In the genomic region with DNA sequence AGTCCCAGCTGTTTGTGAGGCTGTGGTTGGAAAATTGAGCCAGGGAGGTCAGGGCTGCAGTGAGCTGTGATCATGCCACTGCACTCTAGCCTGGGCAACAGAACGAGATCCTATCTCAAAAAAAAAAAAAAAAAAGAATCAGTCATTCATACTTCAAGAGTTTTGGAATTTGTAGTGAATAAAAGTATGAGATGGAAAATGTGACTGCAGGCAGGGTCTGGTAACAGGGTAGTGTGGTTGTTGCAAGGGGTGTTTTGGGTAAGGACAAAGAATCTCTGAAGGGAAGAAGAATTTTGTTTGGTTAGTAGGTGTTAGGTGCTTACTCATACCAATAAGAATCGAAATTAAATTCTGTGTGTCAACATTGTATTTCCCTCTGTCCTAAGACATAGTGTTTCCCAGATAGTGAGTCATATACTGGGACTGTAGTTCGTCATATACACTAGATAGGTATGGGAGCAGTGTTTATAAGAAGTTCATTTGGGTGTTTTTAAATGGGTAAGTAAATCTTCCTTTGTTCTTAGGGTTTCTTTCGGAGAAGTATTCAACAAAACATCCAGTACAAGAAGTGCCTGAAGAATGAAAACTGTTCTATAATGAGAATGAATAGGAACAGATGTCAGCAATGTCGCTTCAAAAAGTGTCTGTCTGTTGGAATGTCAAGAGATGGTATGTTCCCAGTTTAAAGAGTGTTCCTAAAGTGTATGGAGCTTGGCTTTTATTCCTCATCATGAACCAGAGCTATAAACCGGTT, we compare ENCODE assay signal across 9 cellular contexts. TPM values are rescaled to one million over a fixed set of nuclear protein-coding genes. Genes with fewer than 3 reads are reported as not detected.
DNase-seq lines count a peak whose midpoint lies in the region; ATAC-seq, FAIRE-seq and TF ChIP-seq lines count a peak whose summit lies in the region.
"Had no signal": no experiment of that assay in that cellular context is flagged by ENCODE, and none has a peak within 500 bp of the region (broad histone marks: within the 10 kb centered on the region; RNA-seq: fewer than 3 reads in every experiment).

No MANE protein-coding gene starts in this region.

- no TSS peak for BruUV-seq in K562 (replicated peaks; lab: Mats Ljungman, UMichigan)

- no peak overlapping the region for H3K4me2 ChIP-seq in K562 (ENCODE audit: insufficient read depth, low read length)

- H3K9me3 ChIP-seq in CD4-positive, alpha-beta memory T cell (ENCODE audit: control insufficient read depth in 1 of 2, low read length in 2 of 2), result no peaks in the 10 kb centered on the region
- H3K9me3 ChIP-seq in K562 (replicated peaks; ENCODE audit: control insufficient read depth, insufficient read depth, low read depth, low read length), result no peaks in the 10 kb centered on the region
- H3K9me3 ChIP-seq in mucosa of descending colon, result no peaks in the 10 kb centered on the region

- no peak for TF ChIP-seq CTCF in K562 (IDR thresholded peaks at IDR 0.05 in 2 of 3, conservative IDR thresholded peaks at IDR 0.05 in 1 of 3; ENCODE audit: insufficient read depth in 2 of 3, low read depth in 1 of 3, low read length in 3 of 3)
- TF ChIP-seq CTCF in mucosa of descending colon (IDR thresholded peaks at IDR 0.05), result no peak

- peaks cover 26% of the 10 kb centered on the region for H3K36me3 ChIP-seq in CD4-positive, alpha-beta memory T cell (ENCODE audit: insufficient read depth, low read length)
- H3K36me3 ChIP-seq in K562 (ENCODE audit: control insufficient read depth, insufficient read depth, low read length) (peaks cover 3% of the 10 kb centered on the region; the same call in 2 of the 3 replicates), mucosa of descending colon (ENCODE audit: low read depth) (no peaks in the 10 kb centered on the region)

- H3K9me1 ChIP-seq in K562 (ENCODE audit: control insufficient read depth, insufficient read depth, low read length), result no peaks in the 10 kb centered on the region

- H3K4me1 Mint-ChIP-seq in CD4-positive, alpha-beta memory T cell, result peaks cover 23 to 55% (median 42%) of the 10 kb centered on the region in 4 donors

- CTCF ChIA-PET in CD4-positive, alpha-beta memory T cell (lab: Charles Lee; ENCODE audit: partially characterized antibody), result no interaction called here
- CTCF ChIA-PET in K562 (lab: Yijun Ruan, JAX; ENCODE audit: low intra/inter-chr PET ratio), result no interaction called here

- no peak for FAIRE-seq in K562 (lab: Jason Lieb, UNC)

- H3K4me3 ChIP-seq in CD4-positive, alpha-beta memory T cell (ENCODE audit: low read length in 2 of 2), result no peak overlapping the region
- no peak overlapping the region for H3K4me3 ChIP-seq in K562
- no peak overlapping the region for H3K4me3 ChIP-seq in mucosa of descending colon

- intact Hi-C loops in CD4-positive, alpha-beta memory T cell (cut with micrococcal nuclease), result no loop called here
- intact Hi-C loops in K562 (cut with micrococcal nuclease), result no loop called here
- intact Hi-C loops in mucosa of descending colon (cut with DNase I, micrococcal nuclease), result no loop called here

- no peaks in the 10 kb centered on the region for H3K79me2 ChIP-seq in K562 (ENCODE audit: control insufficient read depth, insufficient read depth, low read length)

- no peaks in the 10 kb centered on the region for H4K20me1 ChIP-seq in K562 (replicated peaks; ENCODE audit: control insufficient read depth, insufficient read depth, low read length)

- H3K27me3 ChIP-seq in CD4-positive, alpha-beta memory T cell (ENCODE audit: insufficient read depth, low read length), result no peaks in the 10 kb centered on the region
- H3K27me3 ChIP-seq in K562 (ENCODE audit: control insufficient read depth in 2 of 2, insufficient read depth in 2 of 2, low read length in 2 of 2), result no peaks in the 10 kb centered on the region

- H3K9ac ChIP-seq in K562 (ENCODE audit: insufficient read depth in 1 of 2, low read depth in 2 of 2, low read length in 2 of 2), result no peak overlapping the region

- POLR2A ChIA-PET in CD4-positive, alpha-beta memory T cell (lab: Charles Lee; ENCODE audit: partially characterized antibody), result no interaction called here
- POLR2A ChIA-PET in K562 (lab: Yijun Ruan, JAX), result interaction anchor here (2.1 kb wide), 1 partner anchor 41 kb away, joined by 8 read pairs; no protein-coding TSS in a partner anchor

- H3K27ac ChIP-seq in CD4-positive, alpha-beta memory T cell (ENCODE audit: low read depth, low read length), result no peak overlapping the region
- no peak overlapping the region for H3K27ac ChIP-seq in K562 (ENCODE audit: extremely low read depth, low read depth, low read length)

- no peak for TF ChIP-seq RAD21 in K562 (CRISPR knock-in tag; conservative IDR thresholded peaks at IDR 0.05 in 1 of 2, IDR thresholded peaks at IDR 0.05 in 1 of 2)

- no peak overlapping the region for H2AFZ ChIP-seq in K562 (ENCODE audit: low read depth, low read length)

- no peak for TF ChIP-seq EP300 in K562 (IDR thresholded peaks at IDR 0.05; ENCODE audit: low read length)

- H3K9me3 Mint-ChIP-seq in CD4-positive, alpha-beta memory T cell, result no peaks in the 10 kb centered on the region

- H3K36me3 Mint-ChIP-seq in CD4-positive, alpha-beta memory T cell, result peaks cover 61 to 78% of the 10 kb centered on the region in 2 donors

- H3K4me3 Mint-ChIP-seq in CD4-positive, alpha-beta memory T cell, result peak overlapping the region in 1 of 8 donors; percentile 26

- in situ Hi-C loops in K562 (cut with MboI), result no loop called here

- H3K27me3 Mint-ChIP-seq in CD4-positive, alpha-beta memory T cell, result no peaks in the 10 kb centered on the region

- peaks cover 6% of the 10 kb centered on the region for H3K4me1 ChIP-seq in CD4-positive, alpha-beta memory T cell (ENCODE audit: insufficient read depth, low read length)
- H3K4me1 ChIP-seq in K562 (replicated peaks in 1 of 2; ENCODE audit: control insufficient read depth in 2 of 2, insufficient read depth in 2 of 2, low read length in 2 of 2) (no peaks in the 10 kb centered on the region), mucosa of descending colon (ENCODE audit: low read depth) (peaks cover 17% of the 10 kb centered on the region)

- ATAC-seq in K562 (peak; percentile 48), mucosa of descending colon (peak; percentile 98), HG03571 (IDR thresholded peaks at IDR 0.05; ENCODE audit: unreplicated experiment) (no peak)

- TF ChIP-seq POLR2A in K562 (conservative IDR thresholded peaks at IDR 0.05), result no peak

- peak overlapping the region in 6 of 7 donors; percentile 7 to 75 (median 66) for H3K27ac Mint-ChIP-seq in CD4-positive, alpha-beta memory T cell

- WGBS in K562 (ENCODE audit: insufficient coverage, low coverage, missing lambda C conversion rate), result 31% methylated on average over 6 of the region's 6 CpGs

- no peak for DNase-seq in CD4-positive, alpha-beta memory T cell
- peak; percentile 53 for DNase-seq in HPDE6-E6E7 (ENCODE audit: extremely low spot score)
- DNase-seq in K562 (ENCODE audit: extremely low read depth in 1 of 4, low spot score in 3 of 4), result no peak
- DNase-seq in mucosa of descending colon, result no peak
- no peak for DNase-seq in NCI-H128 (lab: John Stamatoyannopoulos, UW; ENCODE audit: unreplicated experiment)
- DNase-seq in activated CD4-positive, alpha-beta T cell treated with anti-CD3 and anti-CD28 coated beads, Interleukin-2, amount 50 U/mL, for 48 hours, result no peak
- DNase-seq in putamen (ENCODE audit: low spot score), result no peak
- DNase-seq: hippocampal formation had no signal

RNA-seq across cellular contexts. Expression of a gene that starts 14.2 kb away (rescaled TPM):
- total RNA-seq in CD4-positive, alpha-beta memory T cell, result 10 to 100 TPM; 62.2 to 68.1 TPM
- polyA plus RNA-seq in CD4-positive, alpha-beta memory T cell, result 10 to 100 TPM; 28.1 to 70.5 TPM
- total RNA-seq in K562 (2011; cell fraction: chromatin; rRNA removed; ENCODE audit: low replicate concordance), result 2.5 and 9.3 TPM in 2 replicates
- total RNA-seq in K562 (2011; cell fraction: nucleolus; rRNA removed), result 1.5 and 1.7 TPM in 2 replicates
- total RNA-seq in K562 (2011; cell fraction: nucleoplasm; rRNA removed), result 2.7 and 3.3 TPM in 2 replicates
- 2.6 and 2.9 TPM in 2 replicates for total RNA-seq in K562 (2014; rRNA removed)
- total RNA-seq in K562 (2014; rRNA removed; fragmentation: Illumina TruSeq; extraction: Trizol), result 4.8 and 5.7 TPM in 2 replicates
- total RNA-seq in K562 (2015; rRNA removed; fragmentation: Illumina TruSeq; extraction: Trizol), result 3.2 and 3.6 TPM in 2 replicates
- total RNA-seq in K562 (2021), result 4.2 and 5.5 TPM in 2 replicates
- 1.6 and 2.5 TPM in 2 replicates for polyA plus RNA-seq in K562 (2011; rRNA removed)
- polyA plus RNA-seq in K562 (2011; cell fraction: cytosol; rRNA removed), result 0.51 and 0.77 TPM in 2 replicates
- polyA plus RNA-seq in K562 (2011; cell fraction: nucleus; rRNA removed), result 0.67 and 1.1 TPM in 2 replicates
- polyA plus RNA-seq in K562 (2012), result 1.9 and 2.7 TPM in 2 replicates
- 3.2 and 3.3 TPM in 2 replicates for polyA plus RNA-seq in K562 (2014; fragmentation: Illumina TruSeq; extraction: Trizol)
- 1 to 10 TPM; 1.2 TPM for polyA plus RNA-seq in K562 (2014; fragmentation: Nextera tagmentation; extraction: Ambion mirVana)
- 1.3 and 2.2 TPM in 2 replicates for polyA plus RNA-seq in K562 (2014; rRNA removed)
- polyA minus RNA-seq in K562 (2011; rRNA and poly(A)+ RNA removed), result 11.3 and 12.5 TPM in 2 replicates
- polyA minus RNA-seq in K562 (2011; cell fraction: cytosol; rRNA and poly(A)+ RNA removed), result 3.2 and 3.5 TPM in 2 replicates
- 1.3 and 2.7 TPM in 2 replicates for polyA minus RNA-seq in K562 (2011; cell fraction: nucleus; rRNA and poly(A)+ RNA removed)
- 10 to 100 TPM; 16.5 to 37.8 (median 28.5) TPM for total RNA-seq in mucosa of descending colon

RNA-seq across cellular contexts. Expression of a gene that starts 42.4 kb away (rescaled TPM):
- total RNA-seq in CD4-positive, alpha-beta memory T cell, result 1,000 to 10,000 TPM; 1,856 to 2,010 TPM
- 1,000 to 10,000 TPM; 4,646 to 4,720 TPM for polyA plus RNA-seq in CD4-positive, alpha-beta memory T cell
- total RNA-seq in K562 (2011; cell fraction: chromatin; rRNA removed; ENCODE audit: low replicate concordance), result 238 and 411 TPM in 2 replicates
- total RNA-seq in K562 (2011; cell fraction: nucleolus; rRNA removed), result 765 and 867 TPM in 2 replicates
- 735 and 1,463 TPM in 2 replicates for total RNA-seq in K562 (2011; cell fraction: nucleoplasm; rRNA removed)
- total RNA-seq in K562 (2014; rRNA removed) (2,466 and 2,533 TPM in 2 replicates), K562 (2014; rRNA removed; fragmentation: Illumina TruSeq; extraction: Trizol) (1,923 and 2,393 TPM in 2 replicates), K562 (2015; rRNA removed; fragmentation: Illumina TruSeq; extraction: Trizol) (2,774 and 3,068 TPM in 2 replicates), K562 (2021) (2,579 and 2,753 TPM in 2 replicates), mucosa of descending colon (1,000 to 10,000 TPM; 1,277 to 1,409 (median 1,319) TPM)
- polyA plus RNA-seq in K562 (2011; rRNA removed) (4,017 and 4,081 TPM in 2 replicates), K562 (2014; fragmentation: Illumina TruSeq; extraction: Trizol) (3,791 and 3,928 TPM in 2 replicates), K562 (2014; fragmentation: Nextera tagmentation; extraction: Ambion mirVana) (1,000 to 10,000 TPM; 7,800 to 8,850 TPM), K562 (2014; rRNA removed) (5,148 and 5,287 TPM in 2 replicates)
- 6,575 and 7,027 TPM in 2 replicates for polyA plus RNA-seq in K562 (2011; cell fraction: cytosol; rRNA removed)
- 1,268 and 2,124 TPM in 2 replicates for polyA plus RNA-seq in K562 (2011; cell fraction: nucleus; rRNA removed)
- polyA plus RNA-seq in K562 (2012), result 3,041 and 6,015 TPM in 2 replicates
- polyA minus RNA-seq in K562 (2011; rRNA and poly(A)+ RNA removed), result 1,404 and 1,476 TPM in 2 replicates
- 1,271 and 1,367 TPM in 2 replicates for polyA minus RNA-seq in K562 (2011; cell fraction: cytosol; rRNA and poly(A)+ RNA removed)
- polyA minus RNA-seq in K562 (2011; cell fraction: nucleus; rRNA and poly(A)+ RNA removed), result 253 and 438 TPM in 2 replicates

RNA-seq across cellular contexts. Expression of a gene that starts 42.5 kb away (rescaled TPM):
- total RNA-seq in CD4-positive, alpha-beta memory T cell, result 1 to 10 TPM; 5.2 to 5.3 TPM
- polyA plus RNA-seq in CD4-positive, alpha-beta memory T cell, result 1 to 10 TPM; 3.4 to 3.8 TPM
- 6.4 and 13.1 TPM in 2 replicates for total RNA-seq in K562 (2011; cell fraction: chromatin; rRNA removed; ENCODE audit: low replicate concordance)
- 4.0 and 4.3 TPM in 2 replicates for total RNA-seq in K562 (2011; cell fraction: nucleolus; rRNA removed)
- 11.9 and 17.8 TPM in 2 replicates for total RNA-seq in K562 (2011; cell fraction: nucleoplasm; rRNA removed)
- 5.5 and 6.1 TPM in 2 replicates for total RNA-seq in K562 (2014; rRNA removed)
- 8.4 TPM in 2 replicates for total RNA-seq in K562 (2014; rRNA removed; fragmentation: Illumina TruSeq; extraction: Trizol)
- total RNA-seq in K562 (2015; rRNA removed; fragmentation: Illumina TruSeq; extraction: Trizol), result 10.3 and 10.8 TPM in 2 replicates
- total RNA-seq in K562 (2021), result 4.3 and 5.1 TPM in 2 replicates
- polyA plus RNA-seq in K562 (2011; rRNA removed), result 5.3 and 7.1 TPM in 2 replicates
- 1.6 and 3.9 TPM in 2 replicates for polyA plus RNA-seq in K562 (2011; cell fraction: cytosol; rRNA removed)
- polyA plus RNA-seq in K562 (2011; cell fraction: nucleus; rRNA removed), result 3.1 and 3.7 TPM in 2 replicates
- polyA plus RNA-seq in K562 (2012), result 3.6 and 4.8 TPM in 2 replicates
- polyA plus RNA-seq in K562 (2014; fragmentation: Illumina TruSeq; extraction: Trizol), result 5.9 and 6.9 TPM in 2 replicates
- polyA plus RNA-seq in K562 (2014; fragmentation: Nextera tagmentation; extraction: Ambion mirVana), result 1 to 10 TPM; 5.5 to 5.6 TPM
- polyA plus RNA-seq in K562 (2014; rRNA removed), result 6.3 and 6.4 TPM in 2 replicates
- polyA minus RNA-seq in K562 (2011; rRNA and poly(A)+ RNA removed), result 6.5 and 8.6 TPM in 2 replicates
- 2.4 and 2.7 TPM in 2 replicates for polyA minus RNA-seq in K562 (2011; cell fraction: cytosol; rRNA and poly(A)+ RNA removed)
- 6.5 and 9.6 TPM in 2 replicates for polyA minus RNA-seq in K562 (2011; cell fraction: nucleus; rRNA and poly(A)+ RNA removed)
- 10 to 100 TPM in 1 of 3 donors, 1 to 10 TPM in 2; 3.5 to 15.0 (median 5.3) TPM for total RNA-seq in mucosa of descending colon
